9 cellular contexts compared by ENCODE assay signal in genomic region chr6:110813338-110813737, GRCh38. TPM values are rescaled to one million over a fixed set of nuclear protein-coding genes. Genes with fewer than 3 reads are reported as not detected.
DNase-seq lines count a peak whose midpoint lies in the region; TF ChIP-seq lines count a peak whose summit lies in the region.
"Had no signal": no experiment of that assay in that cellular context is flagged by ENCODE, and none has a peak within 500 bp of the region (broad histone marks: within the 10 kb centered on the region; RNA-seq: fewer than 3 reads in every experiment).

No MANE protein-coding gene starts in this region.

- H3K9me3 ChIP-seq in CD8-positive, alpha-beta memory T cell (ENCODE audit: low read length): no peaks in the 10 kb centered on the region
- H3K9me3 ChIP-seq: gastroesophageal sphincter had no signal

- no peak overlapping the region for H3K4me3 ChIP-seq in CD8-positive, alpha-beta memory T cell (ENCODE audit: low read length)

- no peaks in the 10 kb centered on the region for H3K27me3 Mint-ChIP-seq in CD8-positive, alpha-beta memory T cell
- H3K27me3 Mint-ChIP-seq in IgD-negative memory B cell (no peaks in the 10 kb centered on the region), brain (peaks cover 5% of the 10 kb centered on the region), nephron progenitor cell (ENCODE audit: low read depth, poor library complexity) (no peaks in the 10 kb centered on the region)

- TF ChIP-seq CTCF in brain (conservative IDR thresholded peaks at IDR 0.05): no peak
- no peak for TF ChIP-seq CTCF in nephron progenitor cell (IDR thresholded peaks at IDR 0.05)
- no peak for TF ChIP-seq CTCF in GM10266 (IDR thresholded peaks at IDR 0.05; ENCODE audit: control insufficient read depth, insufficient read depth, low read depth, missing control alignments)

- H3K4me1 ChIP-seq in CD8-positive, alpha-beta memory T cell (ENCODE audit: insufficient read depth, low read length): peaks cover 22% of the 10 kb centered on the region

- H3K27ac ChIP-seq in CD8-positive, alpha-beta memory T cell (ENCODE audit: low read depth, low read length): no peak overlapping the region

- CTCF ChIA-PET in CD8-positive, alpha-beta memory T cell (lab: Charles Lee): interaction anchor here (5.8 kb wide), 1 partner anchor 63 kb away, joined by 58 read pairs; the partner anchor contains the start of gene AMD1

- H3K36me3 Mint-ChIP-seq in CD8-positive, alpha-beta memory T cell: peaks cover 0 to 13% (median 2%) of the 10 kb centered on the region in 3 donors
- H3K36me3 Mint-ChIP-seq in IgD-negative memory B cell (peaks cover 2% of the 10 kb centered on the region), brain (peaks cover 25% of the 10 kb centered on the region), nephron progenitor cell (ENCODE audit: low read depth) (peaks cover 23% of the 10 kb centered on the region)

- peak overlapping the region in 2 of 8 donors; percentile 92 to 99 for H3K27ac Mint-ChIP-seq in CD8-positive, alpha-beta memory T cell
- H3K27ac Mint-ChIP-seq in IgD-negative memory B cell (peak overlapping the region; percentile 86 to 98 (median 97)), brain (peak overlapping the region; percentile 93 to 96 (median 95)), nephron progenitor cell (no peak overlapping the region)

- H3K4me3 Mint-ChIP-seq in CD8-positive, alpha-beta memory T cell: peak overlapping the region in 6 of 7 donors; percentile 92 to 99 (median 92)
- H3K4me3 Mint-ChIP-seq in IgD-negative memory B cell (peak overlapping the region; percentile 91 to 99 (median 96)), brain (peak overlapping the region; percentile 96 to 99 (median 98)), nephron progenitor cell (peak overlapping the region; percentile 99)

- H3K36me3 ChIP-seq in CD8-positive, alpha-beta memory T cell (ENCODE audit: insufficient read depth, low read length): no peaks in the 10 kb centered on the region
- H3K36me3 ChIP-seq: gastroesophageal sphincter had no signal

- peaks cover 21 to 46% (median 32%) of the 10 kb centered on the region in 3 donors for H3K4me1 Mint-ChIP-seq in CD8-positive, alpha-beta memory T cell
- peaks cover 23 to 36% (median 31%) of the 10 kb centered on the region in 3 donors for H3K4me1 Mint-ChIP-seq in IgD-negative memory B cell
- H3K4me1 Mint-ChIP-seq in brain: peaks cover 40% of the 10 kb centered on the region
- H3K4me1 Mint-ChIP-seq in nephron progenitor cell: peaks cover 25% of the 10 kb centered on the region

- H3K27me3 ChIP-seq in CD8-positive, alpha-beta memory T cell (ENCODE audit: insufficient read depth, low read length, poor library complexity, severe bottlenecking): no peaks in the 10 kb centered on the region
- H3K27me3 ChIP-seq: gastroesophageal sphincter had no signal

- no peak for DNase-seq in CD8-positive, alpha-beta memory T cell
- DNase-seq in nephron progenitor cell (no peak), NCI-H226 (no peak), GM10266 (ENCODE audit: extremely low spot score) (no peak), SW 1271 (lab: John Stamatoyannopoulos, UW) (no peak)
- DNase-seq in NK-92 treated with Interleukin-12 subunit alpha and Interleukin-12 subunit beta, amount 100 ng/mL, for 24 hours (lab: John Stamatoyannopoulos, UW): no peak

- H3K9me3 Mint-ChIP-seq in CD8-positive, alpha-beta memory T cell: peaks cover 0 to 2% (median 0%) of the 10 kb centered on the region in 5 donors
- peaks cover 0 to 2% (median 0%) of the 10 kb centered on the region in 3 donors for H3K9me3 Mint-ChIP-seq in IgD-negative memory B cell
- H3K9me3 Mint-ChIP-seq in brain: peaks cover 3 to 9% (median 7%) of the 10 kb centered on the region in 5 experiments
- peaks cover 18% of the 10 kb centered on the region for H3K9me3 Mint-ChIP-seq in nephron progenitor cell

- POLR2A ChIA-PET in CD8-positive, alpha-beta memory T cell (lab: Charles Lee): interaction anchor here (0.8 to 4.2 kb wide), 3 partner anchors 61 to 62 kb away, joined by 3 to 239 read pairs (median 4); partner anchors contain the start of gene AMD1

RNA-seq across cellular contexts. Expression of gene CDK19, which starts 1.9 kb away (rescaled TPM):
- total RNA-seq in CD8-positive, alpha-beta memory T cell: 1 to 10 TPM; 8.4 to 9.1 TPM
- 2.1 TPM for polyA plus RNA-seq in CD8-positive, alpha-beta memory T cell
- polyA plus RNA-seq in IgD-negative memory B cell (4.0 TPM), brain (ENCODE audit: insufficient read depth, low read depth, low replicate concordance) (36.0 TPM)
